19 cellular contexts compared by ENCODE assay signal in genomic region chrX:20913760-20914159, GRCh38.
DNase-seq lines count a peak whose midpoint lies in the region; ATAC-seq and TF ChIP-seq lines count a peak whose summit lies in the region.
"Had no signal": no experiment of that assay in that cellular context is flagged by ENCODE, and none has a peak within 500 bp of the region (broad histone marks: within the 10 kb centered on the region; RNA-seq: fewer than 3 reads in every experiment).

No MANE protein-coding gene starts in this region.

- H3K4me2 ChIP-seq in HCT116 (ENCODE audit: low read length): no peak overlapping the region
- H3K4me2 ChIP-seq: BLaER1 treated with 17β-estradiol and CSF1 and Interleukin-3, amounts not matched to agents 10 nM and 100 nM had no signal

- H3K9me3 Mint-ChIP-seq in endothelial cell (ENCODE audit: unreplicated experiment) (no peaks in the 10 kb centered on the region), neural crest cell (no peaks in the 10 kb centered on the region)
- H3K9me3 Mint-ChIP-seq: effector memory CD8-positive, alpha-beta T cell had no signal

- no peak overlapping the region for H3K4me3 ChIP-seq in HCT116 (replicated peaks in 1 of 2; ENCODE audit: low read depth in 1 of 2, low read length in 2 of 2)
- H3K4me3 ChIP-seq: BLaER1 treated with 17β-estradiol and CSF1 and Interleukin-3, amounts not matched to agents 10 nM and 100 nM; cardiac muscle cell; gastroesophageal sphincter; K562; pancreas; stomach had no signal

- H3K36me3 Mint-ChIP-seq in endothelial cell (ENCODE audit: low read depth, unreplicated experiment) (no peaks in the 10 kb centered on the region), neural crest cell (ENCODE audit: low read depth) (no peaks in the 10 kb centered on the region)

- no TSS peak for BruUV-seq in HCT116 (replicated peaks; lab: Mats Ljungman, UMichigan)

- H3K9me2 ChIP-seq in HCT116 (ENCODE audit: insufficient read depth): no peaks in the 10 kb centered on the region

- no peak for TF ChIP-seq RAD21 in HCT116 (IDR thresholded peaks at IDR 0.05; ENCODE audit: low read depth)

- no peak overlapping the region for H2AFZ ChIP-seq in HCT116 (ENCODE audit: low read depth, low read length, poor library complexity, severe bottlenecking)

- H3K4me3 Mint-ChIP-seq in endothelial cell (ENCODE audit: unreplicated experiment): no peak overlapping the region
- no peak overlapping the region for H3K4me3 Mint-ChIP-seq in neural crest cell
- H3K4me3 Mint-ChIP-seq: effector memory CD8-positive, alpha-beta T cell had no signal

- H3K27ac Mint-ChIP-seq in endothelial cell (ENCODE audit: unreplicated experiment) (no peak overlapping the region), neural crest cell (ENCODE audit: unreplicated experiment) (no peak overlapping the region)
- H3K27ac Mint-ChIP-seq: effector memory CD8-positive, alpha-beta T cell had no signal

- TF ChIP-seq CTCF in HCT116 (IDR thresholded peaks at IDR 0.05 in 2 of 3, conservative IDR thresholded peaks at IDR 0.05 in 1 of 3; ENCODE audit: borderline replicate concordance in 1 of 3, insufficient read depth in 1 of 3, low read depth in 2 of 3, low read length in 2 of 3) (no peak), endothelial cell (IDR thresholded peaks at IDR 0.05; ENCODE audit: unreplicated experiment) (no peak), neural crest cell (conservative IDR thresholded peaks at IDR 0.05) (no peak)

- no peaks in the 10 kb centered on the region for H4K20me1 ChIP-seq in HCT116 (ENCODE audit: insufficient read depth)
- H4K20me1 ChIP-seq: BLaER1 treated with 17β-estradiol and CSF1 and Interleukin-3, amounts not matched to agents 10 nM and 100 nM had no signal

- RAD21 ChIA-PET in HCT116 (lab: Charles Lee; ENCODE audit: low non-redundant PET in 1 of 2, low total read pairs in 2 of 2, uncharacterized antibody in 2 of 2, unreplicated experiment in 2 of 2): no interaction called here

- no peak overlapping the region for H3K27ac ChIP-seq in HCT116 (ENCODE audit: low read depth, low read length)
- H3K27ac ChIP-seq: BLaER1 treated with 17β-estradiol and CSF1 and Interleukin-3, amounts not matched to agents 10 nM and 100 nM; cardiac muscle cell; gastroesophageal sphincter; pancreas; stomach had no signal

- TF ChIP-seq POLR2A in HCT116 (IDR thresholded peaks at IDR 0.05; ENCODE audit: borderline replicate concordance, extremely low read depth, insufficient read depth, insufficient read length): no peak

- H3K9ac ChIP-seq in HCT116 (ENCODE audit: low read length): no peak overlapping the region
- H3K9ac ChIP-seq: BLaER1 treated with 17β-estradiol and CSF1 and Interleukin-3, amounts not matched to agents 10 nM and 100 nM had no signal

- H3K79me2 ChIP-seq in HCT116 (ENCODE audit: insufficient read depth, low read length): no peaks in the 10 kb centered on the region

- H3K4me1 Mint-ChIP-seq in endothelial cell (ENCODE audit: unreplicated experiment): no peaks in the 10 kb centered on the region
- peaks cover 4% of the 10 kb centered on the region for H3K4me1 Mint-ChIP-seq in neural crest cell

- CTCF ChIA-PET in HCT116 (lab: Charles Lee): no interaction called here

- H3K27me3 ChIP-seq in HCT116 (ENCODE audit: insufficient read depth, low read length): no peaks in the 10 kb centered on the region
- H3K27me3 ChIP-seq: BLaER1 treated with 17β-estradiol and CSF1 and Interleukin-3, amounts not matched to agents 10 nM and 100 nM; cardiac muscle cell; gastroesophageal sphincter; stomach had no signal

- H3K4me1 ChIP-seq in HCT116 (ENCODE audit: control insufficient read depth in 1 of 2, insufficient read depth in 2 of 2, low read length in 2 of 2): no peaks in the 10 kb centered on the region
- H3K4me1 ChIP-seq: BLaER1 treated with 17β-estradiol and CSF1 and Interleukin-3, amounts not matched to agents 10 nM and 100 nM; gastroesophageal sphincter; pancreas; stomach had no signal

- intact Hi-C loops in HCT116 (cut with micrococcal nuclease): no loop called here

- H3K27me3 Mint-ChIP-seq in endothelial cell (ENCODE audit: unreplicated experiment): no peaks in the 10 kb centered on the region
- no peaks in the 10 kb centered on the region for H3K27me3 Mint-ChIP-seq in neural crest cell (ENCODE audit: low read depth)
- H3K27me3 Mint-ChIP-seq: effector memory CD8-positive, alpha-beta T cell had no signal

- no peaks in the 10 kb centered on the region for H3K36me3 ChIP-seq in HCT116 (ENCODE audit: control insufficient read depth in 1 of 2, insufficient read depth in 2 of 2, low read length in 2 of 2)
- H3K36me3 ChIP-seq: BLaER1 treated with 17β-estradiol and CSF1 and Interleukin-3, amounts not matched to agents 10 nM and 100 nM; cardiac muscle cell; gastroesophageal sphincter; pancreas; stomach had no signal

- DNase-seq in HCT116 (ENCODE audit: low read depth, low spot score) (no peak), OCI-M1 (lab: John Stamatoyannopoulos, UW) (peak; percentile 0), endothelial cell (ENCODE audit: low spot score) (peak; percentile 44), neural crest cell (ENCODE audit: low read depth, low spot score) (peak; percentile 40)
- DNase-seq: activated CD4-positive, CD25-positive, alpha-beta regulatory T cell treated with anti-CD3 and anti-CD28 coated beads, Interleukin-2, amount 50 U/mL, for 72 hours; activated CD8-positive, alpha-beta memory T cell treated with anti-CD3 and anti-CD28 coated beads, Interleukin-2, amount 50 U/mL, for 48 hours; activated naive CD4-positive, alpha-beta T cell treated with anti-CD3 and anti-CD28 coated beads, Interleukin-2, amount 50 U/mL, for 16 hours; effector memory CD8-positive, alpha-beta T cell; NCI-H1694 treated with DMSO at 0.1 percent for 48 hours; NCI-H510A treated with DMSO at 0.1 percent for 48 hours; pancreas; stomach had no signal

- ATAC-seq in HCT116 (no peak), HG02763 (IDR thresholded peaks at IDR 0.05; ENCODE audit: unreplicated experiment) (no peak), HG03571 (IDR thresholded peaks at IDR 0.05; ENCODE audit: unreplicated experiment) (no peak), GM21723 (IDR thresholded peaks at IDR 0.05; ENCODE audit: unreplicated experiment) (no peak)
- ATAC-seq: effector memory CD8-positive, alpha-beta T cell; gastroesophageal sphincter; K562; pancreas had no signal

- no peaks in the 10 kb centered on the region for H3K9me3 ChIP-seq in HCT116 (ENCODE audit: control insufficient read depth in 1 of 2, insufficient read depth in 1 of 2, low read depth in 1 of 2, low read length in 2 of 2)
- H3K9me3 ChIP-seq: BLaER1 treated with 17β-estradiol and CSF1 and Interleukin-3, amounts not matched to agents 10 nM and 100 nM; gastroesophageal sphincter; pancreas; stomach had no signal

- POLR2A ChIA-PET in HCT116 (lab: Charles Lee): no interaction called here

TF ChIP-seq in HCT116, 20 proteins besides CTCF, POLR2A, EP300 and RAD21:
- TF ChIP-seq REST (IDR thresholded peaks at IDR 0.05; ENCODE audit: low read depth) (peak; percentile 28), EGR1 (IDR thresholded peaks at IDR 0.05; ENCODE audit: low read depth) (no peak)
